Comparison of ENCODE assay signal across 8 cellular contexts in genomic region chr6:42136508-42137191, GRCh38. TPM values are rescaled to one million over a fixed set of nuclear protein-coding genes. Genes with fewer than 3 reads are reported as not detected.
DNase-seq lines count a peak whose midpoint lies in the region; TF ChIP-seq lines count a peak whose summit lies in the region.

No MANE protein-coding gene starts in this region.

- H3K4me3 ChIP-seq in Caco-2 (ENCODE audit: low read depth, low read length) (no peak overlapping the region), fibroblast of lung (replicated peaks in 1 of 4; ENCODE audit: control extremely low read depth in 1 of 4, insufficient read depth in 1 of 4, low read depth in 3 of 4, low read length in 4 of 4) (no peak overlapping the region), smooth muscle cell (no peak overlapping the region), ovary (no peak overlapping the region)

- H3K27ac Mint-ChIP-seq in Caco-2 (ENCODE audit: unreplicated experiment): peak overlapping the region; percentile 95

- POLR2A ChIA-PET in Caco-2 (lab: Charles Lee): interaction anchor here (0.7 to 1.0 kb wide), 4 partner anchors 13 to 349 kb away, joined by 3 to 19 read pairs (median 4); partner anchors contain the start of genes TAF8 and TOMM6
- POLR2A ChIA-PET in HEK293T (lab: Yijun Ruan, JAX): interaction anchor here (1.2 to 1.5 kb wide), 2 partner anchors 9 to 15 kb away, joined by 4 to 8 read pairs; no protein-coding TSS in a partner anchor

- intact Hi-C loops in Caco-2 (cut with micrococcal nuclease; ENCODE audit: unreplicated experiment) (loop anchor here (1.0 to 2.0 kb wide), 2 partner anchors 18 to 30 kb away; no protein-coding TSS in a partner anchor), ovary (cut with DNase I) (no loop called here)

- H3K9me3 ChIP-seq in Caco-2: no peaks in the 10 kb centered on the region
- H3K9me3 ChIP-seq in fibroblast of lung (ENCODE audit: control insufficient read depth, insufficient read depth, low read depth, low read length): no peaks in the 10 kb centered on the region
- no peaks in the 10 kb centered on the region for H3K9me3 ChIP-seq in smooth muscle cell (replicated peaks; ENCODE audit: low read depth)
- no peaks in the 10 kb centered on the region for H3K9me3 ChIP-seq in ovary

- peak overlapping the region; percentile 33 for H3K4me2 ChIP-seq in fibroblast of lung (ENCODE audit: extremely low read depth, insufficient read depth, low read length)
- peak overlapping the region; percentile 71 for H3K4me2 ChIP-seq in smooth muscle cell

- BruUV-seq in Caco-2 (replicated peaks; lab: Mats Ljungman, UMichigan): no TSS peak

- H3K36me3 Mint-ChIP-seq in Caco-2 (ENCODE audit: insufficient read depth, unreplicated experiment): peaks cover 85% of the 10 kb centered on the region

- no peak for TF ChIP-seq POLR2A in ovary (IDR thresholded peaks at IDR 0.05)

- DNase-seq in Caco-2: peak; percentile 60 to 70
- DNase-seq in HEK293T (ENCODE audit: extremely low spot score): peak; percentile 34
- peak; percentile 49 for DNase-seq in T1000 (lab: John Stamatoyannopoulos, UW)
- DNase-seq in fibroblast of lung (ENCODE audit: low read depth in 2 of 2): peak; percentile 41 to 91
- no peak for DNase-seq in smooth muscle cell (lab: John Stamatoyannopoulos, UW; ENCODE audit: unreplicated experiment)
- no peak for DNase-seq in NCI-H446 (lab: John Stamatoyannopoulos, UW)
- DNase-seq in stimulated activated naive CD4-positive, alpha-beta T cell (lab: John Stamatoyannopoulos, UW): no peak
- no peak for DNase-seq in ovary

- H3K9ac ChIP-seq in fibroblast of lung (ENCODE audit: insufficient read depth, low read length) (no peak overlapping the region), smooth muscle cell (ENCODE audit: low read depth) (peak overlapping the region; percentile 46)

- H3K36me3 ChIP-seq in Caco-2 (ENCODE audit: control insufficient read depth, insufficient read depth, low read length): peaks cover 3% of the 10 kb centered on the region
- H3K36me3 ChIP-seq in fibroblast of lung (ENCODE audit: control insufficient read depth, insufficient read depth, low read length): no peaks in the 10 kb centered on the region
- H3K36me3 ChIP-seq in smooth muscle cell (ENCODE audit: low read depth): no peaks in the 10 kb centered on the region
- H3K36me3 ChIP-seq in ovary: no peaks in the 10 kb centered on the region

- peaks cover 55% of the 10 kb centered on the region for H3K4me1 ChIP-seq in Caco-2
- H3K4me1 ChIP-seq in fibroblast of lung (ENCODE audit: control insufficient read depth, extremely low read depth, insufficient read depth, low read length): peaks cover 17% of the 10 kb centered on the region
- H3K4me1 ChIP-seq in smooth muscle cell (ENCODE audit: low read depth): peaks cover 47% of the 10 kb centered on the region
- H3K4me1 ChIP-seq in ovary (ENCODE audit: insufficient read depth): no peaks in the 10 kb centered on the region

- H3K27ac ChIP-seq in fibroblast of lung (ENCODE audit: insufficient read depth, low read length): peak overlapping the region; percentile 66
- H3K27ac ChIP-seq in smooth muscle cell (ENCODE audit: low read depth): peak overlapping the region; percentile 89
- no peak overlapping the region for H3K27ac ChIP-seq in ovary

- H4K20me1 ChIP-seq in fibroblast of lung (ENCODE audit: control insufficient read depth, extremely low read depth, insufficient read depth, low read length) (no peaks in the 10 kb centered on the region), smooth muscle cell (ENCODE audit: low read depth) (peaks cover 4% of the 10 kb centered on the region)

- no peaks in the 10 kb centered on the region for H3K9me3 Mint-ChIP-seq in Caco-2 (ENCODE audit: unreplicated experiment)

- peak overlapping the region; percentile 67 for H3K4me3 Mint-ChIP-seq in Caco-2 (ENCODE audit: unreplicated experiment)

- H3K79me2 ChIP-seq in fibroblast of lung (ENCODE audit: control insufficient read depth, insufficient read depth, low read length) (no peaks in the 10 kb centered on the region), smooth muscle cell (ENCODE audit: low read depth) (no peaks in the 10 kb centered on the region)

- H3K4me1 Mint-ChIP-seq in Caco-2 (ENCODE audit: low read depth, unreplicated experiment): peaks cover 37% of the 10 kb centered on the region

- 7% methylated on average over 12 of the region's 14 CpGs for WGBS in smooth muscle cell (ENCODE audit: low lambda C conversion rate)
- WGBS in ovary, 3 donors: 57 to 60% (median 57%) methylated on average over 14 of the region's 14 CpGs

- TF ChIP-seq CTCF in Caco-2 (IDR thresholded peaks at IDR 0.05; ENCODE audit: insufficient read depth in 1 of 2, low read depth in 1 of 2, low read length in 1 of 2, severe bottlenecking in 1 of 2, unreplicated experiment in 1 of 2) (peak; percentile 42 to 51), fibroblast of lung (conservative IDR thresholded peaks at IDR 0.05 in 1 of 2, IDR thresholded peaks at IDR 0.05 in 1 of 2; ENCODE audit: low read depth in 1 of 2, low read length in 2 of 2) (peak; percentile 31 to 38), smooth muscle cell (IDR thresholded peaks at IDR 0.05; ENCODE audit: borderline replicate concordance, insufficient read depth, poor library complexity, severe bottlenecking) (peak; percentile 29), ovary (IDR thresholded peaks at IDR 0.05) (no peak)

- no peak for TF ChIP-seq EP300 in ovary (IDR thresholded peaks at IDR 0.05)

- H3K27me3 Mint-ChIP-seq in Caco-2 (ENCODE audit: insufficient read depth, unreplicated experiment): no peaks in the 10 kb centered on the region

- H3K27me3 ChIP-seq in Caco-2 (replicated peaks; ENCODE audit: control insufficient read depth, insufficient read depth, low read length) (no peaks in the 10 kb centered on the region), fibroblast of lung (ENCODE audit: control insufficient read depth, insufficient read depth, low read length) (no peaks in the 10 kb centered on the region), smooth muscle cell (ENCODE audit: low read depth) (no peaks in the 10 kb centered on the region), ovary (no peaks in the 10 kb centered on the region)

- H3F3A ChIP-seq in smooth muscle cell (ENCODE audit: low read depth): peaks cover 30% of the 10 kb centered on the region

- no peak overlapping the region for H2AFZ ChIP-seq in fibroblast of lung (ENCODE audit: low read length)
- H2AFZ ChIP-seq in smooth muscle cell (ENCODE audit: low read depth): no peak overlapping the region

- CTCF ChIA-PET in Caco-2 (lab: Charles Lee): interaction anchor here (0.7 to 1.2 kb wide), 7 partner anchors 8 to 215 kb away, joined by 3 to 4 read pairs (median 3); partner anchors contain the start of genes BYSL and MED20
- CTCF ChIA-PET in HEK293T (lab: Yijun Ruan, JAX): interaction anchor here (0.6 to 1.5 kb wide), 5 partner anchors 9 to 34 kb away, joined by 3 to 5 read pairs (median 3); a partner anchor contains a TSS

TF ChIP-seq in HEK293T, 16 proteins besides CTCF, POLR2A, EP300 and RAD21:
- TF ChIP-seq FOXK2 (IDR thresholded peaks at IDR 0.05) (no peak), FOXA1 (IDR thresholded peaks at IDR 0.05) (no peak), BHLHE40 (IDR thresholded peaks at IDR 0.05; ENCODE audit: borderline replicate concordance) (no peak), SP1 (IDR thresholded peaks at IDR 0.05) (no peak), SUZ12 (IDR thresholded peaks at IDR 0.05) (no peak), ARNT (IDR thresholded peaks at IDR 0.05) (no peak), FOXM1 (IDR thresholded peaks at IDR 0.05; ENCODE audit: borderline replicate concordance) (no peak), L3MBTL2 (conservative IDR thresholded peaks at IDR 0.05) (no peak), ELF4 (IDR thresholded peaks at IDR 0.05) (no peak), NFRKB (IDR thresholded peaks at IDR 0.05) (no peak), HDGF (IDR thresholded peaks at IDR 0.05; ENCODE audit: borderline replicate concordance) (no peak), ZNF384 (IDR thresholded peaks at IDR 0.05) (no peak), TARDBP (IDR thresholded peaks at IDR 0.05) (no peak)

RNA-seq across cellular contexts. Expression of gene C6orf132, which starts 5.8 kb away (rescaled TPM):
- total RNA-seq in Caco-2 (2022) (56.2 and 61.2 TPM in 2 replicates), fibroblast of lung (1.0 and 1.2 TPM in 2 replicates), smooth muscle cell (4.5 and 4.9 TPM in 2 replicates), ovary (10 to 100 TPM in 1 of 7 donors, 1 to 10 TPM in 3, under 1 TPM in 3; 0.05 to 14.1 (median 1.1) TPM)
- polyA plus RNA-seq in fibroblast of lung (0.87 and 1.1 TPM in 2 replicates), smooth muscle cell (1.4 and 7.0 TPM in 2 replicates), ovary (1 to 10 TPM in 1 of 2 donors, under 1 TPM in 1; 0.34 to 3.0 TPM)
- 4.7 and 8.0 TPM in 2 replicates for polyA plus RNA-seq in fibroblast of lung (2012)
- polyA minus RNA-seq in fibroblast of lung (ENCODE audit: low replicate concordance): 3.7 and 4.6 TPM in 2 replicates

RNA-seq across cellular contexts. Expression of gene GUCA1A, which starts 36.5 kb away (rescaled TPM):
- total RNA-seq in Caco-2 (2022) (not detected in 2 replicates), fibroblast of lung (under 0.01 and 0.33 TPM in 2 replicates), smooth muscle cell (1.6 and 2.3 TPM in 2 replicates), ovary (not detected)
- polyA plus RNA-seq in fibroblast of lung (0.11 and 0.16 TPM in 2 replicates), smooth muscle cell (3.9 and 7.2 TPM in 2 replicates), ovary (under 1 TPM in 1 of 2 donors, not detected in 1; 0.06 TPM)
- 0.10 and 0.12 TPM in 2 replicates for polyA plus RNA-seq in fibroblast of lung (2012)
- not detected in 2 replicates for polyA minus RNA-seq in fibroblast of lung (ENCODE audit: low replicate concordance)

RNA-seq across cellular contexts. Expression of gene GUCA1B, which starts 58.1 kb away (rescaled TPM):
- total RNA-seq in Caco-2 (2022) (0.73 and 0.77 TPM in 2 replicates), fibroblast of lung (under 0.01 and 0.83 TPM in 2 replicates), smooth muscle cell (0.27 TPM in 2 replicates), ovary (1 to 10 TPM in 5 of 7 donors, under 1 TPM in 1, not detected in 1; 0.34 to 2.9 (median 1.5) TPM)
- polyA plus RNA-seq in fibroblast of lung (0.14 and 0.39 TPM in 2 replicates), smooth muscle cell (0.24 TPM in 1 of 2 replicates, not detected in the other), ovary (1 to 10 TPM in 1 of 2 donors, under 1 TPM in 1; 0.40 to 1.3 TPM)
- 0.12 and 0.14 TPM in 2 replicates for polyA plus RNA-seq in fibroblast of lung (2012)
- polyA minus RNA-seq in fibroblast of lung (ENCODE audit: low replicate concordance): 1.1 TPM in 1 of 2 replicates, not detected in the other

Comparison
In these comparisons a context has a peak if more than half of its experiments do, and no peak if none do; other contexts are left out.
1. DNase-seq: peak in Caco-2 (2 of 2), HEK293T (single experiment), T1000 (single experiment) and fibroblast of lung (2 of 2); none in smooth muscle cell (single experiment), NCI-H446 (0 of 2), stimulated activated naive CD4-positive, alpha-beta T cell (0 of 6) and ovary (0 of 5).
2. CTCF ChIP-seq: peak in Caco-2 (2 of 2), fibroblast of lung (2 of 2) and smooth muscle cell (single experiment); none in ovary (0 of 3).
3. H3K27ac ChIP-seq: peak in fibroblast of lung (single experiment) and smooth muscle cell (single experiment); none in ovary (0 of 2).